In genomic region chr4:177266492-177266891, GRCh38 we compare ENCODE assay signal across 29 cellular contexts. TPM values are rescaled to one million over a fixed set of nuclear protein-coding genes. Genes with fewer than 3 reads are reported as not detected.
DNase-seq lines count a peak whose midpoint lies in the region; ATAC-seq and TF ChIP-seq lines count a peak whose summit lies in the region.
"Had no signal": no experiment of that assay in that cellular context is flagged by ENCODE, and none has a peak within 500 bp of the region (broad histone marks: within the 10 kb centered on the region; RNA-seq: fewer than 3 reads in every experiment).

No MANE protein-coding gene starts in this region.

- no peak overlapping the region for H3K27ac ChIP-seq in lower lobe of right lung
- no peak overlapping the region for H3K27ac ChIP-seq in suprapubic skin
- H3K27ac ChIP-seq: C4-2B, colonic mucosa, neural progenitor cell, parathyroid adenoma, PC-9, right lobe of liver, thoracic aorta had no signal

- no peak for TF ChIP-seq EP300 in suprapubic skin (IDR thresholded peaks at IDR 0.05)

- DNase-seq in NOMO-1 treated with dmso at 0.1 percent for 144 hours (lab: John Stamatoyannopoulos, UW; ENCODE audit: unreplicated experiment) (peak; percentile 50), lower lobe of right lung (no peak), GDM1 (lab: John Stamatoyannopoulos, UW) (no peak), suprapubic skin (ENCODE audit: low spot score in 2 of 2) (no peak)
- DNase-seq: 8988T; activated CD4-positive, alpha-beta T cell treated with anti-CD3 and anti-CD28 coated beads, Interleukin-2, amount 50 U/mL, for 48 hours; activated gamma-delta T cell treated with Interleukin-2 at 50 U/mL for 16 hours; activated T-cell treated with anti-CD3 and anti-CD28 coated beads, Interleukin-2, amount 50 U/mL, for 48 hours; colonic mucosa; COR-L47; effector memory CD4-positive, alpha-beta T cell; left ventricle myocardium superior; MM.1S; NCI-H146; NCI-H2107; PC-9; right lobe of liver; stimulated activated CD8-positive, alpha-beta memory T cell treated with anti-CD3 and anti-CD28 coated beads, Interleukin-4, amount 100 ng/mL, for 48 hours; T-helper 17 cell had no signal

- no peak for TF ChIP-seq POLR2A in suprapubic skin (IDR thresholded peaks at IDR 0.05)

- H3K9me3 ChIP-seq in lower lobe of right lung (no peaks in the 10 kb centered on the region), suprapubic skin (no peaks in the 10 kb centered on the region)
- H3K9me3 ChIP-seq: colonic mucosa, HAP-1, right lobe of liver, thoracic aorta had no signal

- H3K36me3 ChIP-seq in lower lobe of right lung (no peaks in the 10 kb centered on the region), suprapubic skin (no peaks in the 10 kb centered on the region)
- H3K36me3 ChIP-seq: colonic mucosa, HAP-1, neural progenitor cell, right lobe of liver, thoracic aorta had no signal

- no peaks in the 10 kb centered on the region for H3K4me1 ChIP-seq in lower lobe of right lung
- no peaks in the 10 kb centered on the region for H3K4me1 ChIP-seq in suprapubic skin
- H3K4me1 ChIP-seq: colonic mucosa, parathyroid adenoma had no signal

- intact Hi-C loops in lower lobe of right lung (cut with DNase I), result no loop called here

- H3K4me3 ChIP-seq in lower lobe of right lung, result no peak overlapping the region
- H3K4me3 ChIP-seq in suprapubic skin, result no peak overlapping the region
- H3K4me3 ChIP-seq: colonic mucosa, HAP-1, neural progenitor cell, PC-9, right lobe of liver, thoracic aorta had no signal

- WGBS in suprapubic skin, result 94% methylated on average over 1 of the region's 1 CpG

- TF ChIP-seq CTCF in lower lobe of right lung (IDR thresholded peaks at IDR 0.05) (no peak), suprapubic skin (IDR thresholded peaks at IDR 0.05) (no peak)

- H3K27me3 ChIP-seq in lower lobe of right lung (ENCODE audit: low read depth) (no peaks in the 10 kb centered on the region), suprapubic skin (no peaks in the 10 kb centered on the region)
- H3K27me3 ChIP-seq: colonic mucosa, neural progenitor cell, right lobe of liver had no signal

- ATAC-seq in GM18502 (IDR thresholded peaks at IDR 0.05; ENCODE audit: poor library complexity, unreplicated experiment), result peak; percentile 80
- ATAC-seq in GM21576 (IDR thresholded peaks at IDR 0.05; ENCODE audit: unreplicated experiment), result peak; percentile 88
- ATAC-seq in HG03457 (IDR thresholded peaks at IDR 0.05; ENCODE audit: unreplicated experiment), result peak; percentile 100
- ATAC-seq in lower lobe of right lung, result no peak
- no peak for ATAC-seq in HG03045 (IDR thresholded peaks at IDR 0.05; ENCODE audit: unreplicated experiment)
- ATAC-seq: HepG2, left ventricle myocardium superior, T-helper 17 cell had no signal

RNA-seq across cellular contexts. Expression of gene NEIL3, which starts 43.2 kb away (rescaled TPM):
- total RNA-seq in lower lobe of right lung, result 1.1 TPM
- total RNA-seq in suprapubic skin, result 1 to 10 TPM; 1.1 to 3.1 (median 2.1) TPM
- total RNA-seq: thoracic aorta had no signal

Comparison
In these comparisons a context has a peak if more than half of its experiments do, and no peak if none do; other contexts are left out.
1. ATAC-seq: peak in GM18502 (single experiment), GM21576 (single experiment) and HG03457 (single experiment); none in lower lobe of right lung (0 of 2) and HG03045 (single experiment).